In genomic region chr15:79635149-79635771, GRCh38 we compare ENCODE assay signal across 17 cellular contexts.
DNase-seq lines count a peak whose midpoint lies in the region; ATAC-seq, FAIRE-seq and TF ChIP-seq lines count a peak whose summit lies in the region.
"Had no signal": no experiment of that assay in that cellular context is flagged by ENCODE, and none has a peak within 500 bp of the region (broad histone marks: within the 10 kb centered on the region; RNA-seq: fewer than 3 reads in every experiment).

No MANE protein-coding gene starts in this region.

- peaks cover 5% of the 10 kb centered on the region for H3K36me3 Mint-ChIP-seq in glutamatergic neuron (ENCODE audit: unreplicated experiment)
- H3K36me3 Mint-ChIP-seq in nephron progenitor cell (ENCODE audit: low read depth) = peaks cover 3% of the 10 kb centered on the region
- H3K36me3 Mint-ChIP-seq in natural killer cell = no peaks in the 10 kb centered on the region
- H3K36me3 Mint-ChIP-seq: CD4-positive, CD25-positive, alpha-beta regulatory T cell had no signal

- FAIRE-seq in A549 (lab: Jason Lieb, UNC) (peak; percentile 46), D721Med (lab: Jason Lieb, UNC) (no peak)
- FAIRE-seq: H1 had no signal

- peak overlapping the region; percentile 53 for H3K4me2 ChIP-seq in A549

- H3K4me1 Mint-ChIP-seq in glutamatergic neuron (ENCODE audit: low read depth, unreplicated experiment) (peaks cover 22% of the 10 kb centered on the region), nephron progenitor cell (peaks cover 26% of the 10 kb centered on the region), natural killer cell (no peaks in the 10 kb centered on the region)
- H3K4me1 Mint-ChIP-seq: CD4-positive, CD25-positive, alpha-beta regulatory T cell had no signal

- WGBS in A549 (ENCODE audit: missing lambda C conversion rate) = 38% methylated on average over 3 of the region's 3 CpGs

- TF ChIP-seq CTCF in A549 (IDR thresholded peaks at IDR 0.05) (no peak), glutamatergic neuron (IDR thresholded peaks at IDR 0.05; ENCODE audit: partially characterized antibody, unreplicated experiment) (no peak), nephron progenitor cell (IDR thresholded peaks at IDR 0.05) (no peak), D721Med (IDR thresholded peaks at IDR 0.05; ENCODE audit: insufficient read depth, missing control alignments) (no peak), natural killer cell (IDR thresholded peaks at IDR 0.05) (no peak)

- TF ChIP-seq EP300 in A549 (IDR thresholded peaks at IDR 0.05) = no peak

- POLR2A ChIA-PET in A549 (lab: Yijun Ruan, JAX) = no interaction called here

- H3K27ac ChIP-seq in A549 = peak overlapping the region; percentile 53 to 78
- H3K27ac ChIP-seq: Peyer's patch had no signal

- H3K9me3 ChIP-seq in A549 = peaks cover 5% of the 10 kb centered on the region; the same call in 1 of the 3 replicates
- H3K9me3 ChIP-seq: Peyer's patch had no signal

- TF ChIP-seq POLR2A in A549 (IDR thresholded peaks at IDR 0.05; ENCODE audit: low read length) = no peak

- ATAC-seq in A549 (peak; percentile 8 to 73; a peak in 3 of 6 replicates), natural killer cell (no peak)

- DNase-seq in A549 (ENCODE audit: low read depth in 1 of 2, low spot score in 1 of 2) = peak in 1 of 2 experiments; percentile 65
- DNase-seq in HuH-7.5 (ENCODE audit: low spot score) = peak; percentile 51
- peak; percentile 22 for DNase-seq in glutamatergic neuron
- DNase-seq in nephron progenitor cell = no peak
- DNase-seq in D721Med (ENCODE audit: insufficient read length, low spot score) = no peak
- no peak for DNase-seq in natural killer cell
- no peak for DNase-seq in midbrain (lab: John Stamatoyannopoulos, UW)
- no peak for DNase-seq in COLO668 (lab: John Stamatoyannopoulos, UW; ENCODE audit: unreplicated experiment)
- DNase-seq: AML-193; CD4-positive, CD25-positive, alpha-beta regulatory T cell; KG1; NCI-H1048; NCI-H1694; NCI-H2107; Peyer's patch; Right ventricle myocardium superior had no signal

- H3K4me3 ChIP-seq in A549 = no peak overlapping the region
- H3K4me3 ChIP-seq: Peyer's patch had no signal

- peak overlapping the region; percentile 91 for H3K27ac Mint-ChIP-seq in glutamatergic neuron (ENCODE audit: unreplicated experiment)
- H3K27ac Mint-ChIP-seq in nephron progenitor cell = peak overlapping the region; percentile 65
- no peak overlapping the region for H3K27ac Mint-ChIP-seq in natural killer cell
- H3K27ac Mint-ChIP-seq: CD4-positive, CD25-positive, alpha-beta regulatory T cell had no signal

- H3K4me3 Mint-ChIP-seq in glutamatergic neuron (ENCODE audit: unreplicated experiment) = peak overlapping the region; percentile 53
- H3K4me3 Mint-ChIP-seq in nephron progenitor cell = no peak overlapping the region
- no peak overlapping the region for H3K4me3 Mint-ChIP-seq in natural killer cell
- H3K4me3 Mint-ChIP-seq: CD4-positive, CD25-positive, alpha-beta regulatory T cell had no signal

- intact Hi-C loops in natural killer cell (cut with micrococcal nuclease) = no loop called here

- CTCF ChIA-PET in A549 (lab: Yijun Ruan, JAX) = interaction anchor here (0.6 to 1.1 kb wide), 3 partner anchors 12 to 219 kb away, joined by 3 to 4 read pairs (median 3); no protein-coding TSS in a partner anchor

- peaks cover 3% of the 10 kb centered on the region for H3K27me3 Mint-ChIP-seq in glutamatergic neuron (ENCODE audit: unreplicated experiment)
- H3K27me3 Mint-ChIP-seq in nephron progenitor cell (ENCODE audit: low read depth, poor library complexity) = peaks cover 3% of the 10 kb centered on the region
- H3K27me3 Mint-ChIP-seq in natural killer cell (ENCODE audit: low read depth in 2 of 2) = peaks cover 5 to 21% of the 10 kb centered on the region in 2 donors

- H3K4me1 ChIP-seq in A549 = peaks cover 44% of the 10 kb centered on the region
- H3K4me1 ChIP-seq: Peyer's patch had no signal

- no peak for TF ChIP-seq RAD21 in A549 (conservative IDR thresholded peaks at IDR 0.05 in 1 of 2, IDR thresholded peaks at IDR 0.05 in 1 of 2)

- H3K9me3 Mint-ChIP-seq in glutamatergic neuron (ENCODE audit: unreplicated experiment) (peaks cover 4% of the 10 kb centered on the region), nephron progenitor cell (peaks cover 19% of the 10 kb centered on the region), natural killer cell (peaks cover 0 to 2% of the 10 kb centered on the region in 2 donors)

TF ChIP-seq in A549, 52 proteins besides CTCF, POLR2A, EP300 and RAD21:
- TF ChIP-seq HOXB13 (CRISPR knock-in tag; IDR thresholded peaks at IDR 0.05; ENCODE audit: low read depth) (no peak), HOXA7 (CRISPR knock-in tag; IDR thresholded peaks at IDR 0.05) (no peak), RARB (CRISPR knock-in tag; IDR thresholded peaks at IDR 0.05) (no peak), HEYL (CRISPR knock-in tag; IDR thresholded peaks at IDR 0.05) (no peak), JUNB (IDR thresholded peaks at IDR 0.05) (no peak), MAZ (IDR thresholded peaks at IDR 0.05; ENCODE audit: borderline replicate concordance, low read depth, low read length) (no peak), POLR2AphosphoS2 (conservative IDR thresholded peaks at IDR 0.05; ENCODE audit: low read length) (no peak), HES2 (IDR thresholded peaks at IDR 0.05) (no peak), RFX5 (IDR thresholded peaks at IDR 0.05) (no peak), MYC (IDR thresholded peaks at IDR 0.05; ENCODE audit: borderline replicate concordance, low read length) (no peak), RCOR1 (IDR thresholded peaks at IDR 0.05; ENCODE audit: low read depth, low read length) (no peak), HMGXB4 (CRISPR knock-in tag; IDR thresholded peaks at IDR 0.05; ENCODE audit: borderline replicate concordance) (no peak), GATA3 (IDR thresholded peaks at IDR 0.05; ENCODE audit: borderline replicate concordance) (no peak), ATOH8 (CRISPR knock-in tag; IDR thresholded peaks at IDR 0.05; ENCODE audit: low read depth) (no peak), ZNF302 (CRISPR knock-in tag; IDR thresholded peaks at IDR 0.05) (no peak), KDM5A (IDR thresholded peaks at IDR 0.05) (no peak)
- TF ChIP-seq, protein P1, sequence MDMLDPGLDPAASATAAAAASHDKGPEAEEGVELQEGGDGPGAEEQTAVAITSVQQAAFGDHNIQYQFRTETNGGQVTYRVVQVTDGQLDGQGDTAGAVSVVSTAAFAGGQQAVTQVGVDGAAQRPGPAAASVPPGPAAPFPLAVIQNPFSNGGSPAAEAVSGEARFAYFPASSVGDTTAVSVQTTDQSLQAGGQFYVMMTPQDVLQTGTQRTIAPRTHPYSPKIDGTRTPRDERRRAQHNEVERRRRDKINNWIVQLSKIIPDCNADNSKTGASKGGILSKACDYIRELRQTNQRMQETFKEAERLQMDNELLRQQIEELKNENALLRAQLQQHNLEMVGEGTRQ (IDR thresholded peaks at IDR 0.05) = no peak
- TF ChIP-seq, protein P2, sequence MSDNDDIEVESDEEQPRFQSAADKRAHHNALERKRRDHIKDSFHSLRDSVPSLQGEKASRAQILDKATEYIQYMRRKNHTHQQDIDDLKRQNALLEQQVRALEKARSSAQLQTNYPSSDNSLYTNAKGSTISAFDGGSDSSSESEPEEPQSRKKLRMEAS (IDR thresholded peaks at IDR 0.05) = no peak

Comparison
In these comparisons a context has a peak if more than half of its experiments do, and no peak if none do; other contexts are left out.
1. ATAC-seq: peak in A549 (2 of 2); none in natural killer cell (0 of 3).
2. DNase-seq: peak in HuH-7.5 (single experiment) and glutamatergic neuron (single experiment); none in nephron progenitor cell (single experiment), D721Med (single experiment), natural killer cell (single experiment), midbrain (single experiment) and COLO668 (single experiment).
3. H3K27ac Mint-ChIP-seq: peak in glutamatergic neuron (single experiment) and nephron progenitor cell (single experiment); none in natural killer cell (0 of 2).